In the genomic region with DNA sequence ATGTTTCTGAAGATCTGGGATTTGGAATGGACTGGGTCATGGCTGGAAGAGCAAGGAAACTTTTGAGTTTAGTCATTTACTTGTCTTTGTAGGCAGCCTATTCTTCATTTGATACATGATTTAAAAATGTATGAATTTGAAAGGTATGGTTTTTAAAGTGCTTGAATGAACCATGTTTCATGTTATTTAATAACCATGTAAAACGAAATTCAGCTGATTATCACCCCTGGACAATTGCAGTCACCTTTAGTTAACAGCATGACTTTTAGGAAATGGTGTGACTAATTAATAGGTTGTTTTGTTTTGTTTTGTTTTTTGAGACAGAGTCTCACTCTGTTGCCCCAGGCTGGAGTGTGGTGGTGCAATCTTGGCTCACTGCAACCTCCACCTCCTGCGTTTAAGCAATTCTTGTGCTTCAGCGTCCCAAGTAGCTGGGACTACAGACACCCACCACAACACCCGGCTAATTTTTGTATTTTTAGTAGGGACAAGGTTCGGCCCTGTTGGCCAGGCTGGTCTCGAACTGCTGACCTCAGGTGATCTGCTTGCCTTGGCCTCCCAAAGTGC, we compare ENCODE assay signal across 1 cellular context.
TF ChIP-seq lines count a peak whose summit lies in the region.

No MANE protein-coding gene starts in this region.

TF ChIP-seq in K562, 482 proteins besides CTCF, POLR2A, EP300 and RAD21:
- TF ChIP-seq CBX8 (IDR thresholded peaks at IDR 0.05; ENCODE audit: borderline replicate concordance, extremely low read depth, low read depth, low read length, poor library complexity, severe bottlenecking) = peak; percentile 79
- no peak for TF ChIP-seq TGIF2 (CRISPR knock-in tag; IDR thresholded peaks at IDR 0.05)
